ENCODE assay signal across 8 cellular contexts in the genomic region with DNA sequence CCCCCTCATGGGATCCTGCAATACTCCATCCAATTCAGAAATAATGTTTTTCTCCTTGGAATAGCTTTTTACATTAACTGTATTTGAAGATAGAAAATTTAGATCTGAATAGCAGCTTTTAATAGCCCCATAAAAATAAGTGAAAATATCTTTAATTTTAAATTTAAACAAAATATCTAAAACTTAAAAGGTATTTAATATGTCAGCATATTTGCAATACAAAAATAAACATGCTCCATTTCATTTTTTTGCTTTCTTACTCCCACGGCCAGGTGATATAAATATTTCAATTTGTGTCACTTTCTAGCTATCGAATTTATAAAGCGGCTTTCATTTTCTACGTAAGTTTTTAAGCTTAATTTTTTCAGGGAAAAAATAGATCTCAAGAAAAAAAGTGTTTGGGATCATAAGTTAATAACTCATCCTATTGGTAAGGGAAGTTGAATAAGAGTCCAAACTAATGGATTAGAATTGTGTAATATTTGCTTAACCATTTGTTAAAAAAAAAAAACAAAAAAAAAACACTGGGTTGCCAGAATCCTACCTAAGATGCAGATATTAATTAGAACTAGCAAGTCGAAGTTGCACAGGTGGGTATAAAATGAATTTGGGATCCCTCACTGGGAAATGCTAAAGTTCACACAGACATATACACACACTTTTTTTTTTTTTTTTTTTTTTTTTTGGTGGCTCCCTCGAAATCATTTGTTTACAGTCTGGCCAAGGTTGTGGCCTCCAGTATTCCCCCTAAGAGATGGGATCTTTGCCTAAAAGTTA. TPM values are rescaled to one million over a fixed set of nuclear protein-coding genes. Genes with fewer than 3 reads are reported as not detected.
A peak's percentile ranks its signal among the peaks of the same experiment; 100 is the strongest.
DNase-seq lines count a peak whose midpoint lies in the region; ATAC-seq and TF ChIP-seq lines count a peak whose summit lies in the region.

No MANE protein-coding gene starts in this region.

- peaks cover 32% of the 10 kb centered on the region for H3K79me2 ChIP-seq in mesendoderm (ENCODE audit: control insufficient read depth, insufficient read depth, low read length)

- H3K4me1 Mint-ChIP-seq in brain: peaks cover 68% of the 10 kb centered on the region

- H3K4ac ChIP-seq in mesendoderm (ENCODE audit: low read depth, low read length): no peak overlapping the region

- H3K4me3 ChIP-seq in heart left ventricle (peak overlapping the region; percentile 32 to 84 (median 65)), mesendoderm (ENCODE audit: low read length) (peak overlapping the region; percentile 7), uterus (peak overlapping the region; percentile 58 to 59)

- no peak overlapping the region for H3K18ac ChIP-seq in mesendoderm (ENCODE audit: low read length)

- H3K27me3 ChIP-seq in heart left ventricle: no peaks in the 10 kb centered on the region
- H3K27me3 ChIP-seq in mesendoderm (ENCODE audit: insufficient read depth, low read length, poor library complexity): no peaks in the 10 kb centered on the region
- H3K27me3 ChIP-seq in uterus: no peaks in the 10 kb centered on the region

- peak overlapping the region; percentile 33 for H3K4me2 ChIP-seq in mesendoderm (ENCODE audit: low read length)

- no peak for TF ChIP-seq CTCF in heart left ventricle (IDR thresholded peaks at IDR 0.05)
- no peak for TF ChIP-seq CTCF in brain (conservative IDR thresholded peaks at IDR 0.05)
- no peak for TF ChIP-seq CTCF in uterus (IDR thresholded peaks at IDR 0.05)

- no peaks in the 10 kb centered on the region for H3K36me3 Mint-ChIP-seq in brain

- H2BK120ac ChIP-seq in mesendoderm (ENCODE audit: low read depth, low read length): no peak overlapping the region

- H3K27ac Mint-ChIP-seq in brain: peak overlapping the region; percentile 99 to 100 (median 99)

- H3K27ac ChIP-seq in heart left ventricle: peak overlapping the region; percentile 92 to 99 (median 97)
- peak overlapping the region; percentile 71 for H3K27ac ChIP-seq in mesendoderm (ENCODE audit: low read depth, low read length)
- H3K27ac ChIP-seq in uterus: peak overlapping the region; percentile 93 to 100

- H3K79me1 ChIP-seq in mesendoderm (ENCODE audit: low read length): peaks cover 10% of the 10 kb centered on the region

- no peak overlapping the region for H4K8ac ChIP-seq in mesendoderm (ENCODE audit: low read depth, low read length)

- no peak overlapping the region for H4K5ac ChIP-seq in mesendoderm (ENCODE audit: low read length)

- no peaks in the 10 kb centered on the region for H3K9me3 Mint-ChIP-seq in brain

- intact Hi-C loops in heart left ventricle (cut with DNase I): loop anchor here in 2 of 10 donors (5.0 kb wide), 1 partner anchor 37 kb away; no protein-coding TSS in a partner anchor
- intact Hi-C loops in left cardiac atrium (cut with DNase I): no loop called here
- intact Hi-C loops in uterus (cut with DNase I; ENCODE audit: low total_unique reads): no loop called here

- peak overlapping the region; percentile 94 to 99 (median 96) for H3K4me3 Mint-ChIP-seq in brain

- TF ChIP-seq POLR2A in heart left ventricle (IDR thresholded peaks at IDR 0.05): no peak
- no peak for TF ChIP-seq POLR2A in uterus (IDR thresholded peaks at IDR 0.05)

- H2AK5ac ChIP-seq in mesendoderm (ENCODE audit: low read length): no peak overlapping the region

- peak overlapping the region; percentile 56 for H3K9ac ChIP-seq in mesendoderm (ENCODE audit: low read length)

- no peaks in the 10 kb centered on the region for H3K36me3 ChIP-seq in heart left ventricle
- no peaks in the 10 kb centered on the region for H3K36me3 ChIP-seq in mesendoderm (ENCODE audit: control insufficient read depth, insufficient read depth, low read length)
- H3K36me3 ChIP-seq in uterus: no peaks in the 10 kb centered on the region

- H3K4me1 ChIP-seq in heart left ventricle (peaks cover 7 to 51% (median 38%) of the 10 kb centered on the region in 12 donors), mesendoderm (ENCODE audit: control insufficient read depth, low read depth, low read length) (peaks cover 3% of the 10 kb centered on the region), uterus (peaks cover 0 to 13% of the 10 kb centered on the region in 2 donors)

- H3K56ac ChIP-seq in mesendoderm (ENCODE audit: low read length): peak overlapping the region; percentile 67

- DNase-seq in heart left ventricle (no peak), left cardiac atrium (no peak), mesendoderm (no peak), uterus (no peak), HK-2 (ENCODE audit: unreplicated experiment) (no peak)

- WGBS in heart left ventricle, 4 donors: 50 to 54% (median 53%) methylated on average over 6 of the region's 6 CpGs
- no CpG with 5 or more reads among the region's 6 CpGs for WGBS in mesendoderm (ENCODE audit: extremely low coverage, insufficient coverage, low lambda C conversion rate)

- H3K9me3 ChIP-seq in heart left ventricle (no peaks in the 10 kb centered on the region), uterus (no peaks in the 10 kb centered on the region)

- H3K23ac ChIP-seq in mesendoderm (ENCODE audit: low read length): no peak overlapping the region

- H2BK15ac ChIP-seq in mesendoderm (replicated peaks; ENCODE audit: low read depth): no peak overlapping the region

- no peak overlapping the region for H2BK5ac ChIP-seq in mesendoderm (ENCODE audit: low read length)

- peaks cover 4% of the 10 kb centered on the region for H3K27me3 Mint-ChIP-seq in brain

- ATAC-seq in heart left ventricle (no peak), left cardiac atrium (no peak), GM19397 (IDR thresholded peaks at IDR 0.05; ENCODE audit: unreplicated experiment) (no peak), GM18498 (IDR thresholded peaks at IDR 0.05; ENCODE audit: unreplicated experiment) (no peak)

RNA-seq across cellular contexts. Expression of gene PPP2R5C, which starts 47.6 kb away (rescaled TPM):
- total RNA-seq in heart left ventricle (100 to 1,000 TPM; 116 to 248 (median 207) TPM), left cardiac atrium (100 to 1,000 TPM; 126 to 142 TPM), uterus (100 to 1,000 TPM; 143 to 171 (median 169) TPM)
- polyA plus RNA-seq in heart left ventricle (100 to 1,000 TPM in 1 of 2 donors, 10 to 100 TPM in 1; 99.4 to 150 TPM), brain (ENCODE audit: insufficient read depth, low read depth, low replicate concordance) (69.9 TPM)
- 159 TPM for polyA plus RNA-seq in mesendoderm (2013, experiment 1 of 2)
- polyA plus RNA-seq in mesendoderm (2013, experiment 2 of 2): 160 TPM

Comparison
In these comparisons a context has a peak if more than half of its experiments do, and no peak if none do; other contexts are left out.
1. H3K4me3 ChIP-seq: peak in every context shown above with its lines; median percentile 65 in heart left ventricle; 58 in uterus; 7 in mesendoderm.